ENCODE assay signal across 23 cellular contexts in the genomic region with DNA sequence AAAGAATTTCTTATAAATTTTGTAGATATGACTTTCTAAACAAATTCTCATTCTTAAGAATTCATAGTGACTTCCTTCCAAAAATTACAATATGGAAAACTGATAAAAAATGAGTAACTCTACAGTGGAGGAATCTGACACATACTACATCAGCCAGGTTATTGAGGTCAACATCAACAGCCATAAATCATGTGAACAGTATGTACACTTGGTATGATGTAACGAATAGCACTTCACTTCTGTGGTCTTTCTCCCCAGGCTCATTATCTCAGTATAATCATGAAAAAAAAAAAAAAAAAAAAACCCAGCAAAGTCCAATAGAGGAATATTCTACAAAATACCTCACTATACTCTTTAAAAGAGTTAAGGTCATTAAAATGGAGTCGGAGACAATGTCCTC.
A peak's percentile ranks its signal among the peaks of the same experiment; 100 is the strongest.
DNase-seq lines count a peak whose midpoint lies in the region; ATAC-seq and TF ChIP-seq lines count a peak whose summit lies in the region.
"Had no signal": no experiment of that assay in that cellular context is flagged by ENCODE, and none has a peak within 500 bp of the region (broad histone marks: within the 10 kb centered on the region; RNA-seq: fewer than 3 reads in every experiment).

No MANE protein-coding gene starts in this region.

- H3K14ac ChIP-seq in IMR-90 (replicated peaks; ENCODE audit: low read depth, low read length), result no peak overlapping the region

- no peak overlapping the region for H4K5ac ChIP-seq in IMR-90 (ENCODE audit: low read depth, low read length)

- WGBS in IMR-90 (ENCODE audit: extremely low coverage in 2 of 2, insufficient read length in 1 of 2), 2 experiments, result no CpG with 5 or more reads among the region's 2 CpGs

- H3K56ac ChIP-seq in IMR-90 (ENCODE audit: extremely low read depth, insufficient read depth, low read length), result no peak overlapping the region

- H3K9ac ChIP-seq in IMR-90 (ENCODE audit: low read depth, low read length), result no peak overlapping the region
- H3K9ac ChIP-seq: BLaER1 had no signal

- no peak for ATAC-seq in IMR-90 (ENCODE audit: low read depth)
- ATAC-seq: HCT116 had no signal

- POLR2A ChIA-PET in IMR-90 (lab: Charles Lee; ENCODE audit: unreplicated experiment), result no interaction called here

- no peaks in the 10 kb centered on the region for H4K20me1 ChIP-seq in IMR-90 (ENCODE audit: insufficient read depth, low read length)
- H4K20me1 ChIP-seq: BLaER1 had no signal

- H3K27ac ChIP-seq in IMR-90 (ENCODE audit: insufficient read depth, low read length), result no peak overlapping the region
- H3K27ac ChIP-seq: BLaER1, SJSA1 had no signal

- no peak overlapping the region for H4K8ac ChIP-seq in IMR-90 (ENCODE audit: low read depth in 2 of 2, low read length in 2 of 2)

- dilution Hi-C loops in IMR-90 (cut with HindIII; ENCODE audit: low sequenced_read_pairs, unreplicated experiment), result no loop called here

- H2BK120ac ChIP-seq in IMR-90 (ENCODE audit: low read depth, low read length), result no peak overlapping the region

- no peak overlapping the region for H3K4me2 ChIP-seq in IMR-90 (ENCODE audit: low read depth, low read length)
- H3K4me2 ChIP-seq: BLaER1 had no signal

- H3K9me3 ChIP-seq in IMR-90 (ENCODE audit: control insufficient read depth, insufficient read depth, low read length), result peaks cover 4% of the 10 kb centered on the region; the same call in 1 of the 2 replicates
- H3K9me3 ChIP-seq: Caco-2, SJSA1 had no signal

- no peak overlapping the region for H2BK5ac ChIP-seq in IMR-90 (ENCODE audit: low read depth, low read length, poor library complexity, severe bottlenecking)

- no peaks in the 10 kb centered on the region for H3K36me3 ChIP-seq in IMR-90 (ENCODE audit: control insufficient read depth, insufficient read depth, low read length)
- H3K36me3 ChIP-seq: BLaER1, SJSA1 had no signal

- no peak for TF ChIP-seq RAD21 in IMR-90 (IDR thresholded peaks at IDR 0.05; ENCODE audit: low read length)

- no peaks in the 10 kb centered on the region for H3K4me1 ChIP-seq in IMR-90 (ENCODE audit: control insufficient read depth, insufficient read depth, low read length)
- H3K4me1 ChIP-seq: BLaER1, Caco-2, SJSA1 had no signal

- H3K9me1 ChIP-seq in IMR-90 (ENCODE audit: insufficient read depth, low read length), result no peaks in the 10 kb centered on the region

- no peak overlapping the region for H3K4ac ChIP-seq in IMR-90 (ENCODE audit: low read depth, low read length)

- no peak overlapping the region for H2AK9ac ChIP-seq in IMR-90 (replicated peaks; ENCODE audit: low read depth, low read length, poor library complexity)

- CTCF ChIA-PET in IMR-90 (lab: Yijun Ruan, JAX), result no interaction called here

- H2BK20ac ChIP-seq in IMR-90 (ENCODE audit: low read depth, low read length), result no peak overlapping the region

- H3K18ac ChIP-seq in IMR-90 (ENCODE audit: low read depth, low read length), result no peak overlapping the region

- DNase-seq in HCEC 1CT (peak; percentile 77), IMR-90 (peak; percentile 2), choroid plexus epithelial cell (ENCODE audit: low read depth) (peak; percentile 39), non-pigmented ciliary epithelial cell (ENCODE audit: low read depth) (peak; percentile 9), NCI-H1417 treated with DMSO at 0.1 percent for 48 hours (lab: John Stamatoyannopoulos, UW) (no peak), NCI-H146 treated with DMSO at 0.1 percent for 48 hours (lab: John Stamatoyannopoulos, UW; ENCODE audit: unreplicated experiment) (no peak)
- no peak for DNase-seq in stimulated activated CD4-positive, alpha-beta T cell treated with anti-CD3 and anti-CD28 coated beads, Interleukin-4, amount 100 ng/mL, for 24 hours
- DNase-seq: ACHN; Caco-2; CD4-positive, alpha-beta T cell; DMS 273 treated with DMSO at 0.1 percent for 48 hours; DMS79 treated with DMSO at 0.1 percent for 48 hours; GOT3; KBM-7; NCI-H1105; NCI-H1694; NCI-H2081; NCI-H510A; NCI-H82; T-helper 1 cell had no signal

- no peaks in the 10 kb centered on the region for H3K79me1 ChIP-seq in IMR-90 (ENCODE audit: low read depth in 1 of 2, low read length in 2 of 2)

- intact Hi-C loops in IMR-90 (cut with micrococcal nuclease), result no loop called here

- H3K4me3 ChIP-seq in IMR-90 (ENCODE audit: insufficient read depth, low read depth, low read length) (no peak overlapping the region), choroid plexus epithelial cell (ENCODE audit: low read depth, low read length) (no peak overlapping the region)
- H3K4me3 ChIP-seq: BLaER1, SJSA1 had no signal

- H4K91ac ChIP-seq in IMR-90 (ENCODE audit: insufficient read depth, low read depth, low read length), result no peak overlapping the region

- no TSS peak for BruUV-seq in IMR-90 (replicated peaks; lab: Mats Ljungman, UMichigan)

- no peak overlapping the region for H2AFZ ChIP-seq in IMR-90 (replicated peaks; ENCODE audit: low read length, poor library complexity)

- TF ChIP-seq CTCF in IMR-90 (conservative IDR thresholded peaks at IDR 0.05; ENCODE audit: low read depth, low read length) (no peak), choroid plexus epithelial cell (conservative IDR thresholded peaks at IDR 0.05; ENCODE audit: low read depth, low read length) (no peak)

- no peaks in the 10 kb centered on the region for H3K27me3 ChIP-seq in IMR-90 (ENCODE audit: control insufficient read depth, insufficient read depth, low read length)
- H3K27me3 ChIP-seq: BLaER1, SJSA1 had no signal

- in situ Hi-C loops in IMR-90 (cut with MboI; ENCODE audit: low sequenced_read_pairs), result no loop called here

- no peak overlapping the region for H2AK5ac ChIP-seq in IMR-90 (ENCODE audit: low read depth, low read length)

- TF ChIP-seq POLR2A in IMR-90 (IDR thresholded peaks at IDR 0.05; ENCODE audit: low read depth, low read length), result no peak

- no peak overlapping the region for H3K23ac ChIP-seq in IMR-90 (ENCODE audit: low read depth, low read length)

- H2BK15ac ChIP-seq in IMR-90 (ENCODE audit: low read depth, low read length), result no peak overlapping the region

TF ChIP-seq in IMR-90, 13 proteins besides CTCF, POLR2A, EP300 and RAD21:
- TF ChIP-seq BHLHE40 (IDR thresholded peaks at IDR 0.05; ENCODE audit: low read depth, low read length), result no peak
- no peak for TF ChIP-seq MXI1 (IDR thresholded peaks at IDR 0.05; ENCODE audit: borderline replicate concordance, low read depth, low read length)
- TF ChIP-seq, protein P1, sequence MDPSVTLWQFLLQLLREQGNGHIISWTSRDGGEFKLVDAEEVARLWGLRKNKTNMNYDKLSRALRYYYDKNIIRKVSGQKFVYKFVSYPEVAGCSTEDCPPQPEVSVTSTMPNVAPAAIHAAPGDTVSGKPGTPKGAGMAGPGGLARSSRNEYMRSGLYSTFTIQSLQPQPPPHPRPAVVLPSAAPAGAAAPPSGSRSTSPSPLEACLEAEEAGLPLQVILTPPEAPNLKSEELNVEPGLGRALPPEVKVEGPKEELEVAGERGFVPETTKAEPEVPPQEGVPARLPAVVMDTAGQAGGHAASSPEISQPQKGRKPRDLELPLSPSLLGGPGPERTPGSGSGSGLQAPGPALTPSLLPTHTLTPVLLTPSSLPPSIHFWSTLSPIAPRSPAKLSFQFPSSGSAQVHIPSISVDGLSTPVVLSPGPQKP (IDR thresholded peaks at IDR 0.05; ENCODE audit: borderline replicate concordance, low read depth, low read length), result no peak
- TF ChIP-seq FOS (IDR thresholded peaks at IDR 0.05; ENCODE audit: low read depth, low read length), result no peak
- TF ChIP-seq, protein P2, sequence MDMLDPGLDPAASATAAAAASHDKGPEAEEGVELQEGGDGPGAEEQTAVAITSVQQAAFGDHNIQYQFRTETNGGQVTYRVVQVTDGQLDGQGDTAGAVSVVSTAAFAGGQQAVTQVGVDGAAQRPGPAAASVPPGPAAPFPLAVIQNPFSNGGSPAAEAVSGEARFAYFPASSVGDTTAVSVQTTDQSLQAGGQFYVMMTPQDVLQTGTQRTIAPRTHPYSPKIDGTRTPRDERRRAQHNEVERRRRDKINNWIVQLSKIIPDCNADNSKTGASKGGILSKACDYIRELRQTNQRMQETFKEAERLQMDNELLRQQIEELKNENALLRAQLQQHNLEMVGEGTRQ (IDR thresholded peaks at IDR 0.05; ENCODE audit: low read depth, low read length), result no peak
- TF ChIP-seq CEBPB (IDR thresholded peaks at IDR 0.05; ENCODE audit: low read depth, low read length), result no peak
- no peak for TF ChIP-seq NFE2L2 (IDR thresholded peaks at IDR 0.05; ENCODE audit: low read depth, low read length)
- no peak for TF ChIP-seq RCOR1 (IDR thresholded peaks at IDR 0.05; ENCODE audit: insufficient replicate concordance, low read length)
- no peak for TF ChIP-seq SMC3 (IDR thresholded peaks at IDR 0.05; ENCODE audit: low read depth, low read length)
- no peak for TF ChIP-seq MAFK (IDR thresholded peaks at IDR 0.05; ENCODE audit: low read depth, low read length)
- TF ChIP-seq CHD1 (IDR thresholded peaks at IDR 0.05; ENCODE audit: low read depth, low read length), result no peak
- TF ChIP-seq MAZ (IDR thresholded peaks at IDR 0.05; ENCODE audit: borderline replicate concordance, low read depth, low read length), result no peak
- no peak for TF ChIP-seq RFX5 (IDR thresholded peaks at IDR 0.05; ENCODE audit: low read depth, low read length)

Comparison
In these comparisons a context has a peak if more than half of its experiments do, and no peak if none do; other contexts are left out.
1. DNase-seq: peak in HCEC 1CT (single experiment), IMR-90 (single experiment), choroid plexus epithelial cell (single experiment) and non-pigmented ciliary epithelial cell (single experiment); none in NCI-H1417 treated with DMSO at 0.1 percent for 48 hours (single experiment), stimulated activated CD4-positive, alpha-beta T cell treated with anti-CD3 and anti-CD28 coated beads, Interleukin-4, amount 100 ng/mL, for 24 hours (single experiment) and NCI-H146 treated with DMSO at 0.1 percent for 48 hours (single experiment).